1 cellular context compared by ENCODE assay signal in the genomic region with DNA sequence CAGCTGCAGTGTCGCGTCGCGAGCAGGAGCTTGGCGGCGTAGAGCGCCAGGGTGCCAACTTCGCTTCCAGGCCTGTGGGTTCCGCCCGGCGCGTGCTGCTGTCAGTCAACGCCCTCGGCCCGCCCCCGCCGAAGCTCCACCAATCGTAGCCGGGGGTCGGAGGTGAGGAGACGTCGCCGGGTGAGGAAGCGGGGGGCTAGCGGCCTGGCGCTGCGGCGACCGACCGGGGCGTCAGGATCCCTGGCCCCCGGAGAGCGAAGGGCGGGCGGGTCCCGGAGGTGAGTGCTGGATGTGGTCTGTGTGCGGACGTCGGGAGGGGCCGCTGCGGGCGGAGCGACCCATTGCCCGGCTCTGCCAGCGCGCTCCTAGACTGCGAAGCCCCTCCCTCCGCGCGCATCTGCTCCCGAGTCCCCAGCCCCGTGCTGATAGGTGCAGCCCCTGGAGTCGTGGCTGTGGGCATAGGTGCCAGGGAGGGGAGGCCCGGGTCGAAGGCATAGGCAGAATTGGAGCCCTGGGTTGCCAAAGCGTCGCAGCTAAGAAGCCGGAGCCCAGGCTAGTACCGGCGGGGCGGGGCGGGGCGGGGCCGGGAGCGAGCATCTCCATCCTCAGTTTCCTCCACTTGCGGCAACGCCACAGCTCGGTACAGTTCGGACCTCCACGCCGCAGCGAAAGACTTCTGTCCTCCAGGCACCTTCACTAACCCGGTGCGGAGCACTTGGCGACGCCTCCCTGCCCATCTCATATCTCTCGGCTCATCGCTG.
TF ChIP-seq lines count a peak whose summit lies in the region.

A gene (plus strand): TSS at position 165 of the 761 bp plus-strand sequence. CDS start 6,386 bp downstream, outside the sequence.

TF ChIP-seq in HepG2, 621 proteins besides CTCF, POLR2A, EP300 and RAD21 (continued from another document and continues in another):
- TF ChIP-seq, protein P1, sequence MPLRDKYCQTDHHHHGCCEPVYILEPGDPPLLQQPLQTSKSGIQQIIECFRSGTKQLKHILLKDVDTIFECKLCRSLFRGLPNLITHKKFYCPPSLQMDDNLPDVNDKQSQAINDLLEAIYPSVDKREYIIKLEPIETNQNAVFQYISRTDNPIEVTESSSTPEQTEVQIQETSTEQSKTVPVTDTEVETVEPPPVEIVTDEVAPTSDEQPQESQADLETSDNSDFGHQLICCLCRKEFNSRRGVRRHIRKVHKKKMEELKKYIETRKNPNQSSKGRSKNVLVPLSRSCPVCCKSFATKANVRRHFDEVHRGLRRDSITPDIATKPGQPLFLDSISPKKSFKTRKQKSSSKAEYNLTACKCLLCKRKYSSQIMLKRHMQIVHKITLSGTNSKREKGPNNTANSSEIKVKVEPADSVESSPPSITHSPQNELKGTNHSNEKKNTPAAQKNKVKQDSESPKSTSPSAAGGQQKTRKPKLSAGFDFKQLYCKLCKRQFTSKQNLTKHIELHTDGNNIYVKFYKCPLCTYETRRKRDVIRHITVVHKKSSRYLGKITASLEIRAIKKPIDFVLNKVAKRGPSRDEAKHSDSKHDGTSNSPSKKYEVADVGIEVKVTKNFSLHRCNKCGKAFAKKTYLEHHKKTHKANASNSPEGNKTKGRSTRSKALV (CRISPR knock-in tag; IDR thresholded peaks at IDR 0.05) = peak; percentile 41; the same call in 1 of the 2 replicates
- TF ChIP-seq MAF1 (CRISPR knock-in tag; IDR thresholded peaks at IDR 0.05; ENCODE audit: borderline replicate concordance) (peak; percentile 83; the same call in 1 of the 2 replicates), NFRKB (IDR thresholded peaks at IDR 0.05) (no peak), ZNF577 (CRISPR knock-in tag; IDR thresholded peaks at IDR 0.05; ENCODE audit: borderline replicate concordance, low read depth) (no peak), HOXD1 (CRISPR knock-in tag; IDR thresholded peaks at IDR 0.05) (peak; percentile 48; the same call in 1 of the 2 replicates), ZNF382 (CRISPR knock-in tag; IDR thresholded peaks at IDR 0.05; ENCODE audit: borderline replicate concordance) (no peak), MAFF (IDR thresholded peaks at IDR 0.05; ENCODE audit: low read depth, low read length) (no peak), KAT7 (CRISPR knock-in tag; IDR thresholded peaks at IDR 0.05; ENCODE audit: borderline replicate concordance) (peak; percentile 46; the same call in 1 of the 2 replicates), MTF2 (CRISPR knock-in tag; IDR thresholded peaks at IDR 0.05; ENCODE audit: borderline replicate concordance) (peak; percentile 68; the same call in 1 of the 2 replicates), SMAD3 (CRISPR knock-in tag; IDR thresholded peaks at IDR 0.05) (peak; percentile 15; the same call in 1 of the 2 replicates), ZNF547 (CRISPR knock-in tag; IDR thresholded peaks at IDR 0.05) (peak; percentile 45; the same call in 1 of the 2 replicates), TCF7L2 (IDR thresholded peaks at IDR 0.05; ENCODE audit: low read depth, low read length) (no peak), SMAD9 (CRISPR knock-in tag; IDR thresholded peaks at IDR 0.05) (no peak), ZNF543 (CRISPR knock-in tag; IDR thresholded peaks at IDR 0.05) (no peak), ASH2L (IDR thresholded peaks at IDR 0.05; ENCODE audit: insufficient read length, low read depth, low read length) (peak; percentile 55), MEF2D (CRISPR knock-in tag; IDR thresholded peaks at IDR 0.05) (peak; percentile 43; the same call in 1 of the 2 replicates), HIVEP1 (CRISPR knock-in tag; IDR thresholded peaks at IDR 0.05) (peak; percentile 54), CBX1 (IDR thresholded peaks at IDR 0.05; ENCODE audit: low read depth) (no peak), ZNF879 (CRISPR knock-in tag; IDR thresholded peaks at IDR 0.05) (peak; percentile 28; the same call in 1 of the 2 replicates), SMYD3 (CRISPR knock-in tag; IDR thresholded peaks at IDR 0.05) (peak; percentile 92), ZSCAN25 (CRISPR knock-in tag; IDR thresholded peaks at IDR 0.05) (no peak), HNF4A (CRISPR knock-in tag; IDR thresholded peaks at IDR 0.05) (no peak; the same call in 1 of the 2 replicates), ZNF260 (CRISPR knock-in tag; IDR thresholded peaks at IDR 0.05; ENCODE audit: borderline replicate concordance, low read depth) (no peak), MIXL1 (CRISPR knock-in tag; IDR thresholded peaks at IDR 0.05) (0 out of 2 replicates have a peak, but pooled peaks have one; percentile 29), REL (CRISPR knock-in tag; conservative IDR thresholded peaks at IDR 0.05) (0 out of 2 replicates have a peak, but pooled peaks have one; percentile 47), ZSCAN21 (CRISPR knock-in tag; IDR thresholded peaks at IDR 0.05; ENCODE audit: borderline replicate concordance) (peak; percentile 59; the same call in 1 of the 2 replicates), ZNF230 (CRISPR knock-in tag; IDR thresholded peaks at IDR 0.05) (0 out of 2 replicates have a peak, but pooled peaks have one; percentile 46), ZNF317 (CRISPR knock-in tag; IDR thresholded peaks at IDR 0.05) (peak; percentile 75; the same call in 1 of the 2 replicates), ZNF766 (CRISPR knock-in tag; IDR thresholded peaks at IDR 0.05; ENCODE audit: borderline replicate concordance) (peak; percentile 63; the same call in 1 of the 2 replicates), ZNF891 (CRISPR knock-in tag; IDR thresholded peaks at IDR 0.05) (peak; percentile 80), MXI1 (IDR thresholded peaks at IDR 0.05; ENCODE audit: borderline replicate concordance, low read depth, low read length) (peak; percentile 28; the same call in 1 of the 3 replicates)
- TF ChIP-seq, protein P2, sequence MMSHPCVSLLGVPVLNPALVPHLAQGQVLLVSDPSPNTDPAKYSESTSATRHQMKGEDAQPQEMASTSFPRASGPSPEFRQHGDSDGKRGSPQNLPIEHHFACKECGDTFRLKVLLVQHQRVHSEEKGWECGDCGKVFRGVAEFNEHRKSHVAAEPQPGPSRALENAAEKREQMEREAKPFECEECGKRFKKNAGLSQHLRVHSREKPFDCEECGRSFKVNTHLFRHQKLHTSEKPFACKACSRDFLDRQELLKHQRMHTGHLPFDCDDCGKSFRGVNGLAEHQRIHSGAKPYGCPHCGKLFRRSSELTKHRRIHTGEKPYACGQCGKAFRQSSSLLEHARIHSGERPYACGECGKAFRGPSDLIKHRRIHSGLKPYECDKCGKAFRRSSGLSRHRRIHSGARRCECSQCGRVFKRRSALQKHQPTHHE (CRISPR knock-in tag; IDR thresholded peaks at IDR 0.05; ENCODE audit: borderline replicate concordance) = peak; percentile 59; the same call in 1 of the 2 replicates
- TF ChIP-seq, protein P3, sequence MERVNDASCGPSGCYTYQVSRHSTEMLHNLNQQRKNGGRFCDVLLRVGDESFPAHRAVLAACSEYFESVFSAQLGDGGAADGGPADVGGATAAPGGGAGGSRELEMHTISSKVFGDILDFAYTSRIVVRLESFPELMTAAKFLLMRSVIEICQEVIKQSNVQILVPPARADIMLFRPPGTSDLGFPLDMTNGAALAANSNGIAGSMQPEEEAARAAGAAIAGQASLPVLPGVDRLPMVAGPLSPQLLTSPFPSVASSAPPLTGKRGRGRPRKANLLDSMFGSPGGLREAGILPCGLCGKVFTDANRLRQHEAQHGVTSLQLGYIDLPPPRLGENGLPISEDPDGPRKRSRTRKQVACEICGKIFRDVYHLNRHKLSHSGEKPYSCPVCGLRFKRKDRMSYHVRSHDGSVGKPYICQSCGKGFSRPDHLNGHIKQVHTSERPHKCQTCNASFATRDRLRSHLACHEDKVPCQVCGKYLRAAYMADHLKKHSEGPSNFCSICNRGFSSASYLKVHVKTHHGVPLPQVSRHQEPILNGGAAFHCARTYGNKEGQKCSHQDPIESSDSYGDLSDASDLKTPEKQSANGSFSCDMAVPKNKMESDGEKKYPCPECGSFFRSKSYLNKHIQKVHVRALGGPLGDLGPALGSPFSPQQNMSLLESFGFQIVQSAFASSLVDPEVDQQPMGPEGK (CRISPR knock-in tag; IDR thresholded peaks at IDR 0.05) = peak; percentile 53; the same call in 1 of the 2 replicates
- TF ChIP-seq, protein P4, sequence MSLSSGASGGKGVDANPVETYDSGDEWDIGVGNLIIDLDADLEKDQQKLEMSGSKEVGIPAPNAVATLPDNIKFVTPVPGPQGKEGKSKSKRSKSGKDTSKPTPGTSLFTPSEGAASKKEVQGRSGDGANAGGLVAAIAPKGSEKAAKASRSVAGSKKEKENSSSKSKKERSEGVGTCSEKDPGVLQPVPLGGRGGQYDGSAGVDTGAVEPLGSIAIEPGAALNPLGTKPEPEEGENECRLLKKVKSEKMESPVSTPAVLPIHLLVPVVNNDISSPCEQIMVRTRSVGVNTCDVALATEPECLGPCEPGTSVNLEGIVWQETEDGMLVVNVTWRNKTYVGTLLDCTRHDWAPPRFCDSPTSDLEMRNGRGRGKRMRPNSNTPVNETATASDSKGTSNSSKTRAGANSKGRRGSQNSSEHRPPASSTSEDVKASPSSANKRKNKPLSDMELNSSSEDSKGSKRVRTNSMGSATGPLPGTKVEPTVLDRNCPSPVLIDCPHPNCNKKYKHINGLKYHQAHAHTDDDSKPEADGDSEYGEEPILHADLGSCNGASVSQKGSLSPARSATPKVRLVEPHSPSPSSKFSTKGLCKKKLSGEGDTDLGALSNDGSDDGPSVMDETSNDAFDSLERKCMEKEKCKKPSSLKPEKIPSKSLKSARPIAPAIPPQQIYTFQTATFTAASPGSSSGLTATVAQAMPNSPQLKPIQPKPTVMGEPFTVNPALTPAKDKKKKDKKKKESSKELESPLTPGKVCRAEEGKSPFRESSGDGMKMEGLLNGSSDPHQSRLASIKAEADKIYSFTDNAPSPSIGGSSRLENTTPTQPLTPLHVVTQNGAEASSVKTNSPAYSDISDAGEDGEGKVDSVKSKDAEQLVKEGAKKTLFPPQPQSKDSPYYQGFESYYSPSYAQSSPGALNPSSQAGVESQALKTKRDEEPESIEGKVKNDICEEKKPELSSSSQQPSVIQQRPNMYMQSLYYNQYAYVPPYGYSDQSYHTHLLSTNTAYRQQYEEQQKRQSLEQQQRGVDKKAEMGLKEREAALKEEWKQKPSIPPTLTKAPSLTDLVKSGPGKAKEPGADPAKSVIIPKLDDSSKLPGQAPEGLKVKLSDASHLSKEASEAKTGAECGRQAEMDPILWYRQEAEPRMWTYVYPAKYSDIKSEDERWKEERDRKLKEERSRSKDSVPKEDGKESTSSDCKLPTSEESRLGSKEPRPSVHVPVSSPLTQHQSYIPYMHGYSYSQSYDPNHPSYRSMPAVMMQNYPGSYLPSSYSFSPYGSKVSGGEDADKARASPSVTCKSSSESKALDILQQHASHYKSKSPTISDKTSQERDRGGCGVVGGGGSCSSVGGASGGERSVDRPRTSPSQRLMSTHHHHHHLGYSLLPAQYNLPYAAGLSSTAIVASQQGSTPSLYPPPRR (CRISPR knock-in tag; IDR thresholded peaks at IDR 0.05; ENCODE audit: borderline replicate concordance) = no peak; the same call in 1 of the 2 replicates
- TF ChIP-seq, protein P5, sequence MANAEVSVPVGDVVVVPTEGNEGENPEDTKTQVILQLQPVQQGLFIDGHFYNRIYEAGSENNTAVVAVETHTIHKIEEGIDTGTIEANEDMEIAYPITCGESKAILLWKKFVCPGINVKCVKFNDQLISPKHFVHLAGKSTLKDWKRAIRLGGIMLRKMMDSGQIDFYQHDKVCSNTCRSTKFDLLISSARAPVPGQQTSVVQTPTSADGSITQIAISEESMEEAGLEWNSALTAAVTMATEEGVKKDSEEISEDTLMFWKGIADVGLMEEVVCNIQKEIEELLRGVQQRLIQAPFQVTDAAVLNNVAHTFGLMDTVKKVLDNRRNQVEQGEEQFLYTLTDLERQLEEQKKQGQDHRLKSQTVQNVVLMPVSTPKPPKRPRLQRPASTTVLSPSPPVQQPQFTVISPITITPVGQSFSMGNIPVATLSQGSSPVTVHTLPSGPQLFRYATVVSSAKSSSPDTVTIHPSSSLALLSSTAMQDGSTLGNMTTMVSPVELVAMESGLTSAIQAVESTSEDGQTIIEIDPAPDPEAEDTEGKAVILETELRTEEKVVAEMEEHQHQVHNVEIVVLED (CRISPR knock-in tag; IDR thresholded peaks at IDR 0.05; ENCODE audit: borderline replicate concordance) = peak; percentile 71
- TF ChIP-seq, protein P6, sequence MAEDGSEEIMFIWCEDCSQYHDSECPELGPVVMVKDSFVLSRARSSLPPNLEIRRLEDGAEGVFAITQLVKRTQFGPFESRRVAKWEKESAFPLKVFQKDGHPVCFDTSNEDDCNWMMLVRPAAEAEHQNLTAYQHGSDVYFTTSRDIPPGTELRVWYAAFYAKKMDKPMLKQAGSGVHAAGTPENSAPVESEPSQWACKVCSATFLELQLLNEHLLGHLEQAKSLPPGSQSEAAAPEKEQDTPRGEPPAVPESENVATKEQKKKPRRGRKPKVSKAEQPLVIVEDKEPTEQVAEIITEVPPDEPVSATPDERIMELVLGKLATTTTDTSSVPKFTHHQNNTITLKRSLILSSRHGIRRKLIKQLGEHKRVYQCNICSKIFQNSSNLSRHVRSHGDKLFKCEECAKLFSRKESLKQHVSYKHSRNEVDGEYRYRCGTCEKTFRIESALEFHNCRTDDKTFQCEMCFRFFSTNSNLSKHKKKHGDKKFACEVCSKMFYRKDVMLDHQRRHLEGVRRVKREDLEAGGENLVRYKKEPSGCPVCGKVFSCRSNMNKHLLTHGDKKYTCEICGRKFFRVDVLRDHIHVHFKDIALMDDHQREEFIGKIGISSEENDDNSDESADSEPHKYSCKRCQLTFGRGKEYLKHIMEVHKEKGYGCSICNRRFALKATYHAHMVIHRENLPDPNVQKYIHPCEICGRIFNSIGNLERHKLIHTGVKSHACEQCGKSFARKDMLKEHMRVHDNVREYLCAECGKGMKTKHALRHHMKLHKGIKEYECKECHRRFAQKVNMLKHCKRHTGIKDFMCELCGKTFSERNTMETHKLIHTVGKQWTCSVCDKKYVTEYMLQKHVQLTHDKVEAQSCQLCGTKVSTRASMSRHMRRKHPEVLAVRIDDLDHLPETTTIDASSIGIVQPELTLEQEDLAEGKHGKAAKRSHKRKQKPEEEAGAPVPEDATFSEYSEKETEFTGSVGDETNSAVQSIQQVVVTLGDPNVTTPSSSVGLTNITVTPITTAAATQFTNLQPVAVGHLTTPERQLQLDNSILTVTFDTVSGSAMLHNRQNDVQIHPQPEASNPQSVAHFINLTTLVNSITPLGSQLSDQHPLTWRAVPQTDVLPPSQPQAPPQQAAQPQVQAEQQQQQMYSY (CRISPR knock-in tag; IDR thresholded peaks at IDR 0.05) = 0 out of 2 replicates have a peak, but pooled peaks have one; percentile 22
- TF ChIP-seq, protein P7, sequence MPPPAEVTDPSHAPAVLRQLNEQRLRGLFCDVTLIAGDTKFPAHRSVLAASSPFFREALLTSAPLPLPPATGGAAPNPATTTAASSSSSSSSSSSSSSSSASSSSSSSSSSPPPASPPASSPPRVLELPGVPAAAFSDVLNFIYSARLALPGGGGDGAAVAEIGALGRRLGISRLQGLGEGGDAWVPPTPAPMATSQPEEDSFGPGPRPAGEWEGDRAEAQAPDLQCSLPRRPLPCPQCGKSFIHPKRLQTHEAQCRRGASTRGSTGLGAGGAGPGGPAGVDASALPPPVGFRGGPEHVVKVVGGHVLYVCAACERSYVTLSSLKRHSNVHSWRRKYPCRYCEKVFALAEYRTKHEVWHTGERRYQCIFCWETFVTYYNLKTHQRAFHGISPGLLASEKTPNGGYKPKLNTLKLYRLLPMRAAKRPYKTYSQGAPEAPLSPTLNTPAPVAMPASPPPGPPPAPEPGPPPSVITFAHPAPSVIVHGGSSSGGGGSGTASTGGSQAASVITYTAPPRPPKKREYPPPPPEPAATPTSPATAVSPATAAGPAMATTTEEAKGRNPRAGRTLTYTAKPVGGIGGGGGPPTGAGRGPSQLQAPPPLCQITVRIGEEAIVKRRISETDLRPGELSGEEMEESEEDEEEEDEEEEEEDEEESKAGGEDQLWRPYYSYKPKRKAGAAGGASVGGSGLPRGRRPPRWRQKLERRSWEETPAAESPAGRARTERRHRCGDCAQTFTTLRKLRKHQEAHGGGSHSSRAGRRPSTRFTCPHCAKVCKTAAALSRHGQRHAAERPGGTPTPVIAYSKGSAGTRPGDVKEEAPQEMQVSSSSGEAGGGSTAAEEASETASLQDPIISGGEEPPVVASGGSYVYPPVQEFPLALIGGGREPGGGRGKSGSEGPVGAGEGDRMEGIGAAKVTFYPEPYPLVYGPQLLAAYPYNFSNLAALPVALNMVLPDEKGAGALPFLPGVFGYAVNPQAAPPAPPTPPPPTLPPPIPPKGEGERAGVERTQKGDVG (CRISPR knock-in tag; IDR thresholded peaks at IDR 0.05; ENCODE audit: borderline replicate concordance) = no peak
